1 cellular context compared by ENCODE assay signal in the genomic region with DNA sequence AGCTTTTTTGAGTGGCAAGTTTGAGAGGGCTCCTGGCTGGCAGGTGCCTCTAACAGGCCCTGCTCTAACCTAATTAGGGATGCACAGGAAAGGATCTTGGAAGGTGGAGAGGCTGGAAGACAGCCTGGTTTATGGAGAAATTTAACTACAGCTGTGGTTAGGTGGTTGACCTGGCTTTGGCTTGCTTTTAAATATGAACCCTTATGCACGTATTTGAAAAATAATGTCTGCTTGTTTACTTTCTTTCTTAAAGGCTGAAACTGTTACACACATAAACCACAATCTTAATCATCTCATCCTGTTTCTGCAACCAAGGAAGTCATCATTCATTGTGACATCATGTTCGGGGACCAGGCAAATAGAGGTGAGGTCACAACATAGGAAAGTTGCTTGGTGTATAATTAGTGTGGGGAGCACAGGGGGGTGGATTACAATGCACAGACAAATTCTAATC.
TF ChIP-seq lines count a peak whose summit lies in the region.

No MANE protein-coding gene starts in this region.

TF ChIP-seq in GM12878, 131 proteins besides CTCF, POLR2A, EP300 and RAD21 (continued from another document and continues in another):
- TF ChIP-seq, protein P1, sequence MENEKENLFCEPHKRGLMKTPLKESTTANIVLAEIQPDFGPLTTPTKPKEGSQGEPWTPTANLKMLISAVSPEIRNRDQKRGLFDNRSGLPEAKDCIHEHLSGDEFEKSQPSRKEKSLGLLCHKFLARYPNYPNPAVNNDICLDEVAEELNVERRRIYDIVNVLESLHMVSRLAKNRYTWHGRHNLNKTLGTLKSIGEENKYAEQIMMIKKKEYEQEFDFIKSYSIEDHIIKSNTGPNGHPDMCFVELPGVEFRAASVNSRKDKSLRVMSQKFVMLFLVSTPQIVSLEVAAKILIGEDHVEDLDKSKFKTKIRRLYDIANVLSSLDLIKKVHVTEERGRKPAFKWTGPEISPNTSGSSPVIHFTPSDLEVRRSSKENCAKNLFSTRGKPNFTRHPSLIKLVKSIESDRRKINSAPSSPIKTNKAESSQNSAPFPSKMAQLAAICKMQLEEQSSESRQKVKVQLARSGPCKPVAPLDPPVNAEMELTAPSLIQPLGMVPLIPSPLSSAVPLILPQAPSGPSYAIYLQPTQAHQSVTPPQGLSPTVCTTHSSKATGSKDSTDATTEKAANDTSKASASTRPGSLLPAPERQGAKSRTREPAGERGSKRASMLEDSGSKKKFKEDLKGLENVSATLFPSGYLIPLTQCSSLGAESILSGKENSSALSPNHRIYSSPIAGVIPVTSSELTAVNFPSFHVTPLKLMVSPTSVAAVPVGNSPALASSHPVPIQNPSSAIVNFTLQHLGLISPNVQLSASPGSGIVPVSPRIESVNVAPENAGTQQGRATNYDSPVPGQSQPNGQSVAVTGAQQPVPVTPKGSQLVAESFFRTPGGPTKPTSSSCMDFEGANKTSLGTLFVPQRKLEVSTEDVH (IDR thresholded peaks at IDR 0.05; ENCODE audit: low read depth, partially characterized antibody): no peak
- TF ChIP-seq MEF2B (IDR thresholded peaks at IDR 0.05; ENCODE audit: partially characterized antibody, poor library complexity, severe bottlenecking) (peak; percentile 33), SIX5 (IDR thresholded peaks at IDR 0.05; ENCODE audit: low read depth, low read length, severe bottlenecking) (no peak), TAF1 (IDR thresholded peaks at IDR 0.05; ENCODE audit: borderline replicate concordance, low read depth, low read length) (no peak), BRCA1 (IDR thresholded peaks at IDR 0.05; ENCODE audit: low read depth, low read length) (no peak), SMAD1 (IDR thresholded peaks at IDR 0.05; ENCODE audit: low read depth, partially characterized antibody) (no peak), BMI1 (IDR thresholded peaks at IDR 0.05; ENCODE audit: borderline replicate concordance) (0 out of 2 replicates have a peak, but pooled peaks have one; percentile 25), ZBTB4 (CRISPR knock-in tag; IDR thresholded peaks at IDR 0.05) (no peak), RAD51 (IDR thresholded peaks at IDR 0.05) (no peak), NR2C2 (IDR thresholded peaks at IDR 0.05; ENCODE audit: borderline replicate concordance, control insufficient read depth, insufficient read length, low read depth) (no peak), CHD4 (IDR thresholded peaks at IDR 0.05) (no peak), E2F4 (IDR thresholded peaks at IDR 0.05; ENCODE audit: low read depth, low read length) (no peak), ETV6 (conservative IDR thresholded peaks at IDR 0.05 in 1 of 2, IDR thresholded peaks at IDR 0.05 in 1 of 2; ENCODE audit: borderline replicate concordance in 1 of 2, low read depth in 1 of 2) (no peak), SRF (IDR thresholded peaks at IDR 0.05; ENCODE audit: low read depth in 2 of 2, low read length in 2 of 2) (no peak), POLR2AphosphoS5 (IDR thresholded peaks at IDR 0.05; ENCODE audit: low read length) (no peak), RUNX3 (IDR thresholded peaks at IDR 0.05; ENCODE audit: low read length) (peak; percentile 95), ZNF384 (IDR thresholded peaks at IDR 0.05; ENCODE audit: borderline replicate concordance, low read depth, low read length) (no peak), PBX3 (IDR thresholded peaks at IDR 0.05; ENCODE audit: insufficient replicate concordance, low read depth, low read length) (peak; percentile 66), MTA3 (IDR thresholded peaks at IDR 0.05; ENCODE audit: borderline replicate concordance, low read length) (no peak), HDAC2 (IDR thresholded peaks at IDR 0.05) (no peak), SMC3 (IDR thresholded peaks at IDR 0.05; ENCODE audit: borderline replicate concordance, low read length) (no peak), PKNOX1 (IDR thresholded peaks at IDR 0.05) (peak; percentile 61), RCOR1 (conservative IDR thresholded peaks at IDR 0.05; ENCODE audit: low read depth, low read length) (no peak), PAX8 (IDR thresholded peaks at IDR 0.05) (no peak), ZNF207 (IDR thresholded peaks at IDR 0.05; ENCODE audit: borderline replicate concordance) (no peak), POLR2AphosphoS2 (IDR thresholded peaks at IDR 0.05; ENCODE audit: low read depth, low read length) (no peak), EGR1 (IDR thresholded peaks at IDR 0.05; ENCODE audit: borderline replicate concordance in 1 of 2, low read depth in 2 of 2, low read length in 2 of 2) (no peak), GABPA (IDR thresholded peaks at IDR 0.05; ENCODE audit: low read depth) (peak; percentile 69), NFYA (IDR thresholded peaks at IDR 0.05; ENCODE audit: borderline replicate concordance, low read depth, low read length) (no peak), HDAC6 (IDR thresholded peaks at IDR 0.05; ENCODE audit: unreplicated experiment) (no peak), BCL11A (IDR thresholded peaks at IDR 0.05; ENCODE audit: low read depth, low read length) (peak; percentile 9; the same call in 1 of the 2 replicates), STAT1 (conservative IDR thresholded peaks at IDR 0.05) (no peak), RBBP5 (conservative IDR thresholded peaks at IDR 0.05) (no peak), BACH1 (IDR thresholded peaks at IDR 0.05; ENCODE audit: borderline replicate concordance) (no peak), IKZF1 (conservative IDR thresholded peaks at IDR 0.05) (peak; percentile 63), CBX3 (IDR thresholded peaks at IDR 0.05; ENCODE audit: borderline replicate concordance, low read depth) (no peak), PAX5 (IDR thresholded peaks at IDR 0.05; ENCODE audit: borderline replicate concordance, low read depth, low read length) (no peak), SUPT20H (IDR thresholded peaks at IDR 0.05; ENCODE audit: borderline replicate concordance, control insufficient read depth, low read depth, low read length) (no peak), HDGF (IDR thresholded peaks at IDR 0.05) (no peak), WRNIP1 (IDR thresholded peaks at IDR 0.05; ENCODE audit: borderline replicate concordance, low read depth, low read length) (no peak), YY1 (IDR thresholded peaks at IDR 0.05; ENCODE audit: low read depth, low read length) (no peak), MEF2A (IDR thresholded peaks at IDR 0.05; ENCODE audit: insufficient read depth, low read depth, low read length) (no peak), SREBF2 (IDR thresholded peaks at IDR 0.05; ENCODE audit: low read length) (no peak), CREB1 (IDR thresholded peaks at IDR 0.05; ENCODE audit: low read depth) (peak; percentile 96), ZBTB11 (CRISPR knock-in tag; IDR thresholded peaks at IDR 0.05) (no peak)
- TF ChIP-seq, protein P2, sequence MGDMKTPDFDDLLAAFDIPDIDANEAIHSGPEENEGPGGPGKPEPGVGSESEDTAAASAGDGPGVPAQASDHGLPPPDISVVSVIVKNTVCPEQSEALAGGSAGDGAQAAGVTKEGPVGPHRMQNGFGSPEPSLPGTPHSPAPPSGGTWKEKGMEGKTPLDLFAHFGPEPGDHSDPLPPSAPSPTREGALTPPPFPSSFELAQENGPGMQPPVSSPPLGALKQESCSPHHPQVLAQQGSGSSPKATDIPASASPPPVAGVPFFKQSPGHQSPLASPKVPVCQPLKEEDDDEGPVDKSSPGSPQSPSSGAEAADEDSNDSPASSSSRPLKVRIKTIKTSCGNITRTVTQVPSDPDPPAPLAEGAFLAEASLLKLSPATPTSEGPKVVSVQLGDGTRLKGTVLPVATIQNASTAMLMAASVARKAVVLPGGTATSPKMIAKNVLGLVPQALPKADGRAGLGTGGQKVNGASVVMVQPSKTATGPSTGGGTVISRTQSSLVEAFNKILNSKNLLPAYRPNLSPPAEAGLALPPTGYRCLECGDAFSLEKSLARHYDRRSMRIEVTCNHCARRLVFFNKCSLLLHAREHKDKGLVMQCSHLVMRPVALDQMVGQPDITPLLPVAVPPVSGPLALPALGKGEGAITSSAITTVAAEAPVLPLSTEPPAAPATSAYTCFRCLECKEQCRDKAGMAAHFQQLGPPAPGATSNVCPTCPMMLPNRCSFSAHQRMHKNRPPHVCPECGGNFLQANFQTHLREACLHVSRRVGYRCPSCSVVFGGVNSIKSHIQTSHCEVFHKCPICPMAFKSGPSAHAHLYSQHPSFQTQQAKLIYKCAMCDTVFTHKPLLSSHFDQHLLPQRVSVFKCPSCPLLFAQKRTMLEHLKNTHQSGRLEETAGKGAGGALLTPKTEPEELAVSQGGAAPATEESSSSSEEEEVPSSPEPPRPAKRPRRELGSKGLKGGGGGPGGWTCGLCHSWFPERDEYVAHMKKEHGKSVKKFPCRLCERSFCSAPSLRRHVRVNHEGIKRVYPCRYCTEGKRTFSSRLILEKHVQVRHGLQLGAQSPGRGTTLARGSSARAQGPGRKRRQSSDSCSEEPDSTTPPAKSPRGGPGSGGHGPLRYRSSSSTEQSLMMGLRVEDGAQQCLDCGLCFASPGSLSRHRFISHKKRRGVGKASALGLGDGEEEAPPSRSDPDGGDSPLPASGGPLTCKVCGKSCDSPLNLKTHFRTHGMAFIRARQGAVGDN (IDR thresholded peaks at IDR 0.05): no peak
- TF ChIP-seq, protein P3, sequence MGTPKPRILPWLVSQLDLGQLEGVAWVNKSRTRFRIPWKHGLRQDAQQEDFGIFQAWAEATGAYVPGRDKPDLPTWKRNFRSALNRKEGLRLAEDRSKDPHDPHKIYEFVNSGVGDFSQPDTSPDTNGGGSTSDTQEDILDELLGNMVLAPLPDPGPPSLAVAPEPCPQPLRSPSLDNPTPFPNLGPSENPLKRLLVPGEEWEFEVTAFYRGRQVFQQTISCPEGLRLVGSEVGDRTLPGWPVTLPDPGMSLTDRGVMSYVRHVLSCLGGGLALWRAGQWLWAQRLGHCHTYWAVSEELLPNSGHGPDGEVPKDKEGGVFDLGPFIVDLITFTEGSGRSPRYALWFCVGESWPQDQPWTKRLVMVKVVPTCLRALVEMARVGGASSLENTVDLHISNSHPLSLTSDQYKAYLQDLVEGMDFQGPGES (IDR thresholded peaks at IDR 0.05): no peak
